15 cellular contexts compared by ENCODE assay signal in genomic region chr12:59077153-59077930, GRCh38.
DNase-seq lines count a peak whose midpoint lies in the region; ATAC-seq, FAIRE-seq and TF ChIP-seq lines count a peak whose summit lies in the region.
"Had no signal": no experiment of that assay in that cellular context is flagged by ENCODE, and none has a peak within 500 bp of the region (broad histone marks: within the 10 kb centered on the region; RNA-seq: fewer than 3 reads in every experiment).

No MANE protein-coding gene starts in this region.

- DNase-seq in NCI-H2171 treated with DMSO at 0.1 percent for 48 hours (lab: John Stamatoyannopoulos, UW) = peak; percentile 51
- DNase-seq in choroid plexus epithelial cell (ENCODE audit: low read depth) = peak; percentile 45
- DNase-seq in left kidney (ENCODE audit: low read depth, low spot score) = peak; percentile 72
- DNase-seq in smooth muscle cell (lab: John Stamatoyannopoulos, UW; ENCODE audit: unreplicated experiment) = no peak
- DNase-seq in NCI-H748 (lab: John Stamatoyannopoulos, UW; ENCODE audit: unreplicated experiment) = no peak
- no peak for DNase-seq in NCI-H2196 (lab: John Stamatoyannopoulos, UW; ENCODE audit: unreplicated experiment)
- DNase-seq in HepG2 (ENCODE audit: low spot score) = no peak
- DNase-seq: activated CD8-positive, alpha-beta memory T cell treated with anti-CD3 and anti-CD28 coated beads for 24 hours; activated naive CD4-positive, alpha-beta T cell treated with Interleukin-2 at 50 U/mL for 16 hours; CD8-positive, alpha-beta T cell; naive thymus-derived CD4-positive, alpha-beta T cell; NCI-H1105 treated with DMSO at 0.1 percent for 48 hours; NK-92 treated with Interleukin-12 subunit alpha and Interleukin-12 subunit beta, amount 100 ng/mL, for 24 hours had no signal

- H4K20me1 ChIP-seq in smooth muscle cell (ENCODE audit: low read depth) (no peaks in the 10 kb centered on the region), HepG2 (ENCODE audit: insufficient read depth, low read length) (no peaks in the 10 kb centered on the region)

- no peak for ATAC-seq in HepG2
- ATAC-seq: CD8-positive, alpha-beta T cell; HCT116; naive thymus-derived CD4-positive, alpha-beta T cell had no signal

- BruUV-seq in HepG2 (replicated peaks; lab: Mats Ljungman, UMichigan) = no TSS peak

- H3F3A ChIP-seq in smooth muscle cell (ENCODE audit: low read depth) = peaks cover 4% of the 10 kb centered on the region

- POLR2A ChIA-PET in HepG2 (lab: Yijun Ruan, JAX) = no interaction called here

- H3K4me2 ChIP-seq in smooth muscle cell (no peak overlapping the region), HepG2 (ENCODE audit: low read depth, low read length) (no peak overlapping the region)

- WGBS in smooth muscle cell (ENCODE audit: low lambda C conversion rate) = 51% methylated on average over 5 of the region's 5 CpGs
- under 1% methylated on average over 5 of the region's 5 CpGs for WGBS in HepG2 (ENCODE audit: low lambda C conversion rate)

- H3K4me3 ChIP-seq in choroid plexus epithelial cell (ENCODE audit: low read depth, low read length) (no peak overlapping the region), smooth muscle cell (no peak overlapping the region), HepG2 (replicated peaks in 1 of 3; ENCODE audit: insufficient read depth in 1 of 3, low read depth in 2 of 3, low read length in 3 of 3) (no peak overlapping the region)
- H3K4me3 ChIP-seq: SK-N-MC had no signal

- H3K9ac ChIP-seq in smooth muscle cell (ENCODE audit: low read depth) = no peak overlapping the region
- no peak overlapping the region for H3K9ac ChIP-seq in HepG2 (ENCODE audit: insufficient read depth, low read depth, low read length)

- in situ Hi-C loops in HepG2 (cut with HindIII; ENCODE audit: extremely low pct_ligation_motif_present, low pct_unique_long_range_greater_than_20kb) = no loop called here

- H3K27ac ChIP-seq in smooth muscle cell (ENCODE audit: low read depth) = peak overlapping the region; percentile 5
- no peak overlapping the region for H3K27ac ChIP-seq in HepG2 (ENCODE audit: extremely low read length, insufficient read depth, low read length)
- H3K27ac ChIP-seq: SK-N-MC had no signal

- H2AFZ ChIP-seq in smooth muscle cell (ENCODE audit: low read depth) (no peak overlapping the region), HepG2 (ENCODE audit: low read length) (no peak overlapping the region)

- H3K4me1 ChIP-seq in smooth muscle cell (ENCODE audit: low read depth) (no peaks in the 10 kb centered on the region), HepG2 (ENCODE audit: insufficient read depth, low read length) (no peaks in the 10 kb centered on the region)

- H3K36me3 ChIP-seq in smooth muscle cell (ENCODE audit: low read depth) (no peaks in the 10 kb centered on the region), HepG2 (replicated peaks in 1 of 2; ENCODE audit: control insufficient read depth in 1 of 2, insufficient read depth in 2 of 2, low read length in 2 of 2) (no peaks in the 10 kb centered on the region)

- H3K79me2 ChIP-seq in smooth muscle cell (ENCODE audit: low read depth) (no peaks in the 10 kb centered on the region), HepG2 (ENCODE audit: insufficient read depth, low read length) (no peaks in the 10 kb centered on the region)

- CTCF ChIA-PET in HepG2 (lab: Yijun Ruan, JAX; ENCODE audit: low intra/inter-chr PET ratio, low total read pairs) = no interaction called here

- H3K9me3 ChIP-seq in smooth muscle cell (replicated peaks; ENCODE audit: low read depth) = no peaks in the 10 kb centered on the region
- H3K9me3 ChIP-seq in HepG2 (ENCODE audit: low read length) = no peaks in the 10 kb centered on the region

- H3K27me3 ChIP-seq in smooth muscle cell (ENCODE audit: low read depth) = no peaks in the 10 kb centered on the region
- no peaks in the 10 kb centered on the region; a peak in 1 of 5 replicates for H3K27me3 ChIP-seq in HepG2 (ENCODE audit: control insufficient read depth in 1 of 2, insufficient read depth in 2 of 2, low read length in 2 of 2)

- no peak for TF ChIP-seq POLR2A in HepG2 (IDR thresholded peaks at IDR 0.05; ENCODE audit: insufficient read depth in 1 of 2, low read depth in 2 of 2, low read length in 2 of 2)

- no peak for FAIRE-seq in HepG2 (lab: Jason Lieb, UNC)

- no peak for TF ChIP-seq EP300 in HepG2 (IDR thresholded peaks at IDR 0.05; ENCODE audit: low read depth in 2 of 2, low read length in 2 of 2)
- TF ChIP-seq EP300 in HepG2 (CRISPR knock-in tag; IDR thresholded peaks at IDR 0.05; ENCODE audit: borderline replicate concordance) = no peak

- intact Hi-C loops in HepG2 (cut with micrococcal nuclease; ENCODE audit: unreplicated experiment) = no loop called here

- no peak for TF ChIP-seq RAD21 in HepG2 (CRISPR knock-in tag; IDR thresholded peaks at IDR 0.05)

- no peak for TF ChIP-seq CTCF in choroid plexus epithelial cell (conservative IDR thresholded peaks at IDR 0.05; ENCODE audit: low read depth, low read length)
- no peak for TF ChIP-seq CTCF in smooth muscle cell (IDR thresholded peaks at IDR 0.05; ENCODE audit: borderline replicate concordance, insufficient read depth, poor library complexity, severe bottlenecking)
- TF ChIP-seq CTCF in HepG2 (CRISPR knock-in tag; IDR thresholded peaks at IDR 0.05) = no peak

TF ChIP-seq in HepG2, 621 proteins besides CTCF, POLR2A, EP300 and RAD21:
- TF ChIP-seq ZNF577 (CRISPR knock-in tag; IDR thresholded peaks at IDR 0.05; ENCODE audit: borderline replicate concordance, low read depth) (no peak), KAT7 (CRISPR knock-in tag; IDR thresholded peaks at IDR 0.05; ENCODE audit: borderline replicate concordance) (no peak), ELF1 (CRISPR knock-in tag; IDR thresholded peaks at IDR 0.05) (no peak), BRD4 (CRISPR knock-in tag; IDR thresholded peaks at IDR 0.05) (no peak), HNRNPK (IDR thresholded peaks at IDR 0.05; ENCODE audit: low read depth, low read length, poor library complexity, severe bottlenecking) (no peak), IRF9 (CRISPR knock-in tag; IDR thresholded peaks at IDR 0.05; ENCODE audit: borderline replicate concordance) (no peak), MZF1 (CRISPR knock-in tag; IDR thresholded peaks at IDR 0.05; ENCODE audit: borderline replicate concordance) (no peak), DDIT3 (CRISPR knock-in tag; IDR thresholded peaks at IDR 0.05) (no peak), NR2C2 (CRISPR knock-in tag; IDR thresholded peaks at IDR 0.05; ENCODE audit: borderline replicate concordance) (no peak), PHF8 (CRISPR knock-in tag; IDR thresholded peaks at IDR 0.05) (no peak), XRCC5 (optimal IDR thresholded peaks at IDR 0.05; ENCODE audit: low read length) (no peak), GFI1 (CRISPR knock-in tag; IDR thresholded peaks at IDR 0.05; ENCODE audit: borderline replicate concordance) (no peak), ZNF883 (CRISPR knock-in tag; IDR thresholded peaks at IDR 0.05; ENCODE audit: not compliant biosample characterization) (no peak), CAMTA2 (CRISPR knock-in tag; IDR thresholded peaks at IDR 0.05; ENCODE audit: borderline replicate concordance) (no peak), SP2 (CRISPR knock-in tag; IDR thresholded peaks at IDR 0.05) (no peak)

Comparison
In these comparisons a context has a peak if more than half of its experiments do, and no peak if none do; other contexts are left out.
1. DNase-seq: peak in NCI-H2171 treated with DMSO at 0.1 percent for 48 hours (single experiment), choroid plexus epithelial cell (single experiment) and left kidney (single experiment); none in smooth muscle cell (single experiment), NCI-H748 (single experiment), NCI-H2196 (single experiment) and HepG2 (single experiment).